Comparison of ENCODE assay signal across 1 cellular context in genomic region chr16:4980691-4981090, GRCh38.
TF ChIP-seq lines count a peak whose summit lies in the region.

No MANE protein-coding gene starts in this region.

TF ChIP-seq in H1, 55 proteins besides CTCF, POLR2A, EP300 and RAD21:
- TF ChIP-seq KDM4A (IDR thresholded peaks at IDR 0.05; ENCODE audit: low read depth, low read length, severe bottlenecking) (no peak), ASH2L (IDR thresholded peaks at IDR 0.05; ENCODE audit: low read length) (no peak), SP4 (IDR thresholded peaks at IDR 0.05; ENCODE audit: low read length) (no peak), ATF2 (IDR thresholded peaks at IDR 0.05; ENCODE audit: low read length) (no peak), PHF8 (conservative IDR thresholded peaks at IDR 0.05; ENCODE audit: low read depth, low read length) (no peak), CHD2 (IDR thresholded peaks at IDR 0.05; ENCODE audit: low read length) (no peak), TBP (IDR thresholded peaks at IDR 0.05; ENCODE audit: low read depth, low read length) (no peak)
TF ChIP-seq in H1: peak in this region for 0.
